In genomic region chr17:48026503-48027321, GRCh38 we compare ENCODE assay signal across 1 cellular context.
TF ChIP-seq lines count a peak whose summit lies in the region.

No MANE protein-coding gene starts in this region.

TF ChIP-seq in K562, 482 proteins besides CTCF, POLR2A, EP300 and RAD21 (continues in another document):
- TF ChIP-seq ZNF347 (CRISPR knock-in tag; IDR thresholded peaks at IDR 0.05; ENCODE audit: low read depth): no peak
- no peak for TF ChIP-seq ZNF507 (tag; conservative IDR thresholded peaks at IDR 0.05)
- TF ChIP-seq SMC3 (conservative IDR thresholded peaks at IDR 0.05; ENCODE audit: insufficient read depth, low read depth, low read length): peak; percentile 89
- peak; percentile 83 for TF ChIP-seq STAG1 (CRISPR knock-in tag; IDR thresholded peaks at IDR 0.05; ENCODE audit: borderline replicate concordance)
- no peak for TF ChIP-seq SIX5 (IDR thresholded peaks at IDR 0.05; ENCODE audit: borderline replicate concordance in 1 of 2, insufficient read depth in 1 of 2, low read depth in 1 of 2, low read length in 2 of 2)
- TF ChIP-seq, protein P1, sequence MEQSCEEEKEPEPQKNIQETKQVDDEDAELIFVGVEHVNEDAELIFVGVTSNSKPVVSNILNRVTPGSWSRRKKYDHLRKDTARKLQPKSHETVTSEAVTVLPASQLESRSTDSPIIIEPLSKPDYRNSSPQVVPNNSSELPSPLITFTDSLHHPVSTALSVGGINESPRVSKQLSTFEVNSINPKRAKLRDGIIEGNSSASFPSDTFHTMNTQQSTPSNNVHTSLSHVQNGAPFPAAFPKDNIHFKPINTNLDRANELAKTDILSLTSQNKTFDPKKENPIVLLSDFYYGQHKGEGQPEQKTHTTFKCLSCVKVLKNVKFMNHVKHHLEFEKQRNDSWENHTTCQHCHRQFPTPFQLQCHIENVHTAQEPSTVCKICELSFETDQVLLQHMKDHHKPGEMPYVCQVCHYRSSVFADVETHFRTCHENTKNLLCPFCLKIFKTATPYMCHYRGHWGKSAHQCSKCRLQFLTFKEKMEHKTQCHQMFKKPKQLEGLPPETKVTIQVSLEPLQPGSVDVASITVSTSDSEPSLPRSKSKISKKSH (CRISPR knock-in tag; IDR thresholded peaks at IDR 0.05): no peak
- peak; percentile 12; the same call in 1 of the 2 replicates for TF ChIP-seq SP1 (CRISPR knock-in tag; IDR thresholded peaks at IDR 0.05)
- TF ChIP-seq MCM5 (IDR thresholded peaks at IDR 0.05; ENCODE audit: low read depth): no peak
- TF ChIP-seq PRPF4 (IDR thresholded peaks at IDR 0.05; ENCODE audit: insufficient read depth, low read depth, low read length, poor library complexity, severe bottlenecking): no peak
- TF ChIP-seq CC2D1A (IDR thresholded peaks at IDR 0.05): peak; percentile 58; the same call in 1 of the 2 replicates
- TF ChIP-seq ZNF717 (CRISPR knock-in tag; IDR thresholded peaks at IDR 0.05): no peak
- TF ChIP-seq FOXJ2 (tag; IDR thresholded peaks at IDR 0.05): no peak
- no peak for TF ChIP-seq ZNF444 (CRISPR knock-in tag; IDR thresholded peaks at IDR 0.05)
- TF ChIP-seq, protein P2, sequence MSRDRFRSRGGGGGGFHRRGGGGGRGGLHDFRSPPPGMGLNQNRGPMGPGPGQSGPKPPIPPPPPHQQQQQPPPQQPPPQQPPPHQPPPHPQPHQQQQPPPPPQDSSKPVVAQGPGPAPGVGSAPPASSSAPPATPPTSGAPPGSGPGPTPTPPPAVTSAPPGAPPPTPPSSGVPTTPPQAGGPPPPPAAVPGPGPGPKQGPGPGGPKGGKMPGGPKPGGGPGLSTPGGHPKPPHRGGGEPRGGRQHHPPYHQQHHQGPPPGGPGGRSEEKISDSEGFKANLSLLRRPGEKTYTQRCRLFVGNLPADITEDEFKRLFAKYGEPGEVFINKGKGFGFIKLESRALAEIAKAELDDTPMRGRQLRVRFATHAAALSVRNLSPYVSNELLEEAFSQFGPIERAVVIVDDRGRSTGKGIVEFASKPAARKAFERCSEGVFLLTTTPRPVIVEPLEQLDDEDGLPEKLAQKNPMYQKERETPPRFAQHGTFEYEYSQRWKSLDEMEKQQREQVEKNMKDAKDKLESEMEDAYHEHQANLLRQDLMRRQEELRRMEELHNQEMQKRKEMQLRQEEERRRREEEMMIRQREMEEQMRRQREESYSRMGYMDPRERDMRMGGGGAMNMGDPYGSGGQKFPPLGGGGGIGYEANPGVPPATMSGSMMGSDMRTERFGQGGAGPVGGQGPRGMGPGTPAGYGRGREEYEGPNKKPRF (IDR thresholded peaks at IDR 0.05; ENCODE audit: low read depth, low read length): no peak
- TF ChIP-seq NFATC3 (IDR thresholded peaks at IDR 0.05): no peak
- TF ChIP-seq BRD4 (IDR thresholded peaks at IDR 0.05): no peak
- peak; percentile 57; the same call in 1 of the 2 replicates for TF ChIP-seq LEF1 (IDR thresholded peaks at IDR 0.05)
- no peak for TF ChIP-seq HMG20A (CRISPR knock-in tag; conservative IDR thresholded peaks at IDR 0.05)
- TF ChIP-seq ARID1B (IDR thresholded peaks at IDR 0.05): peak; percentile 25; the same call in 1 of the 2 replicates
- TF ChIP-seq BCOR (IDR thresholded peaks at IDR 0.05): peak; percentile 61; the same call in 1 of the 2 replicates
- no peak for TF ChIP-seq ZBTB26 (CRISPR knock-in tag; IDR thresholded peaks at IDR 0.05)
- TF ChIP-seq U2AF2 (optimal IDR thresholded peaks at IDR 0.05; ENCODE audit: low read depth, low read length): no peak
- no peak; the same call in 1 of the 2 replicates for TF ChIP-seq USF1 (CRISPR knock-in tag; IDR thresholded peaks at IDR 0.05)
- TF ChIP-seq ZBTB33 (CRISPR knock-in tag; IDR thresholded peaks at IDR 0.05): 0 out of 2 replicates have a peak, but pooled peaks have one; percentile 7
- no peak for TF ChIP-seq ATF2 (CRISPR knock-in tag; IDR thresholded peaks at IDR 0.05)
- TF ChIP-seq ATF7 (IDR thresholded peaks at IDR 0.05): 0 out of 2 replicates have a peak, but pooled peaks have one; percentile 19
- TF ChIP-seq ZNF77 (CRISPR knock-in tag; IDR thresholded peaks at IDR 0.05): no peak
- no peak for TF ChIP-seq ZFPM2 (CRISPR knock-in tag; IDR thresholded peaks at IDR 0.05)
- TF ChIP-seq, protein P3, sequence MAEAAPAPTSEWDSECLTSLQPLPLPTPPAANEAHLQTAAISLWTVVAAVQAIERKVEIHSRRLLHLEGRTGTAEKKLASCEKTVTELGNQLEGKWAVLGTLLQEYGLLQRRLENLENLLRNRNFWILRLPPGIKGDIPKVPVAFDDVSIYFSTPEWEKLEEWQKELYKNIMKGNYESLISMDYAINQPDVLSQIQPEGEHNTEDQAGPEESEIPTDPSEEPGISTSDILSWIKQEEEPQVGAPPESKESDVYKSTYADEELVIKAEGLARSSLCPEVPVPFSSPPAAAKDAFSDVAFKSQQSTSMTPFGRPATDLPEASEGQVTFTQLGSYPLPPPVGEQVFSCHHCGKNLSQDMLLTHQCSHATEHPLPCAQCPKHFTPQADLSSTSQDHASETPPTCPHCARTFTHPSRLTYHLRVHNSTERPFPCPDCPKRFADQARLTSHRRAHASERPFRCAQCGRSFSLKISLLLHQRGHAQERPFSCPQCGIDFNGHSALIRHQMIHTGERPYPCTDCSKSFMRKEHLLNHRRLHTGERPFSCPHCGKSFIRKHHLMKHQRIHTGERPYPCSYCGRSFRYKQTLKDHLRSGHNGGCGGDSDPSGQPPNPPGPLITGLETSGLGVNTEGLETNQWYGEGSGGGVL (CRISPR knock-in tag; IDR thresholded peaks at IDR 0.05): no peak
- TF ChIP-seq JUND (IDR thresholded peaks at IDR 0.05; ENCODE audit: borderline replicate concordance, low read depth, low read length): peak; percentile 26; the same call in 1 of the 2 replicates
- no peak; the same call in 2 of the 3 replicates for TF ChIP-seq JUND (tag; IDR thresholded peaks at IDR 0.05; ENCODE audit: borderline replicate concordance, low read depth, low read length)
- peak; percentile 14; the same call in 1 of the 2 replicates for TF ChIP-seq TCF3 (CRISPR knock-in tag; IDR thresholded peaks at IDR 0.05)
- TF ChIP-seq ATF6 (CRISPR knock-in tag; IDR thresholded peaks at IDR 0.05): no peak
- TF ChIP-seq, protein P4, sequence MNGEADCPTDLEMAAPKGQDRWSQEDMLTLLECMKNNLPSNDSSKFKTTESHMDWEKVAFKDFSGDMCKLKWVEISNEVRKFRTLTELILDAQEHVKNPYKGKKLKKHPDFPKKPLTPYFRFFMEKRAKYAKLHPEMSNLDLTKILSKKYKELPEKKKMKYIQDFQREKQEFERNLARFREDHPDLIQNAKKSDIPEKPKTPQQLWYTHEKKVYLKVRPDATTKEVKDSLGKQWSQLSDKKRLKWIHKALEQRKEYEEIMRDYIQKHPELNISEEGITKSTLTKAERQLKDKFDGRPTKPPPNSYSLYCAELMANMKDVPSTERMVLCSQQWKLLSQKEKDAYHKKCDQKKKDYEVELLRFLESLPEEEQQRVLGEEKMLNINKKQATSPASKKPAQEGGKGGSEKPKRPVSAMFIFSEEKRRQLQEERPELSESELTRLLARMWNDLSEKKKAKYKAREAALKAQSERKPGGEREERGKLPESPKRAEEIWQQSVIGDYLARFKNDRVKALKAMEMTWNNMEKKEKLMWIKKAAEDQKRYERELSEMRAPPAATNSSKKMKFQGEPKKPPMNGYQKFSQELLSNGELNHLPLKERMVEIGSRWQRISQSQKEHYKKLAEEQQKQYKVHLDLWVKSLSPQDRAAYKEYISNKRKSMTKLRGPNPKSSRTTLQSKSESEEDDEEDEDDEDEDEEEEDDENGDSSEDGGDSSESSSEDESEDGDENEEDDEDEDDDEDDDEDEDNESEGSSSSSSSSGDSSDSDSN (IDR thresholded peaks at IDR 0.05; ENCODE audit: borderline replicate concordance in 1 of 2, low read depth in 2 of 2, low read length in 2 of 2): peak in 1 of 2 experiments; percentile 54; a peak in 1 of 4 replicates
- TF ChIP-seq, protein P5, sequence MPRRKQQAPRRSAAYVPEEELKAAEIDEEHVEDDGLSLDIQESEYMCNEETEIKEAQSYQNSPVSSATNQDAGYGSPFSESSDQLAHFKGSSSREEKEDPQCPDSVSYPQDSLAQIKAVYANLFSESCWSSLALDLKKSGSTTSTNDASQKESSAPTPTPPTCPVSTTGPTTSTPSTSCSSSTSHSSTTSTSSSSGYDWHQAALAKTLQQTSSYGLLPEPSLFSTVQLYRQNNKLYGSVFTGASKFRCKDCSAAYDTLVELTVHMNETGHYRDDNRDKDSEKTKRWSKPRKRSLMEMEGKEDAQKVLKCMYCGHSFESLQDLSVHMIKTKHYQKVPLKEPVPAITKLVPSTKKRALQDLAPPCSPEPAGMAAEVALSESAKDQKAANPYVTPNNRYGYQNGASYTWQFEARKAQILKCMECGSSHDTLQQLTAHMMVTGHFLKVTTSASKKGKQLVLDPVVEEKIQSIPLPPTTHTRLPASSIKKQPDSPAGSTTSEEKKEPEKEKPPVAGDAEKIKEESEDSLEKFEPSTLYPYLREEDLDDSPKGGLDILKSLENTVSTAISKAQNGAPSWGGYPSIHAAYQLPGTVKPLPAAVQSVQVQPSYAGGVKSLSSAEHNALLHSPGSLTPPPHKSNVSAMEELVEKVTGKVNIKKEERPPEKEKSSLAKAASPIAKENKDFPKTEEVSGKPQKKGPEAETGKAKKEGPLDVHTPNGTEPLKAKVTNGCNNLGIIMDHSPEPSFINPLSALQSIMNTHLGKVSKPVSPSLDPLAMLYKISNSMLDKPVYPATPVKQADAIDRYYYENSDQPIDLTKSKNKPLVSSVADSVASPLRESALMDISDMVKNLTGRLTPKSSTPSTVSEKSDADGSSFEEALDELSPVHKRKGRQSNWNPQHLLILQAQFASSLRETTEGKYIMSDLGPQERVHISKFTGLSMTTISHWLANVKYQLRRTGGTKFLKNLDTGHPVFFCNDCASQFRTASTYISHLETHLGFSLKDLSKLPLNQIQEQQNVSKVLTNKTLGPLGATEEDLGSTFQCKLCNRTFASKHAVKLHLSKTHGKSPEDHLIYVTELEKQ (CRISPR knock-in tag; IDR thresholded peaks at IDR 0.05): no peak
- no peak for TF ChIP-seq FIP1L1 (IDR thresholded peaks at IDR 0.05; ENCODE audit: low read depth, low read length, poor library complexity, severe bottlenecking)
- no peak for TF ChIP-seq CBFA2T2 (conservative IDR thresholded peaks at IDR 0.05)
- TF ChIP-seq NONO (IDR thresholded peaks at IDR 0.05; ENCODE audit: low read depth in 2 of 2, low read length in 1 of 2): no peak; a peak in 1 of 4 replicates
- TF ChIP-seq ARID2 (IDR thresholded peaks at IDR 0.05): peak; percentile 64; the same call in 1 of the 2 replicates
- no peak for TF ChIP-seq ZNF140 (CRISPR knock-in tag; IDR thresholded peaks at IDR 0.05)
- TF ChIP-seq SRSF9 (IDR thresholded peaks at IDR 0.05; ENCODE audit: borderline replicate concordance, low read depth, low read length): no peak
